ENCODE assay signal across 21 cellular contexts in the genomic region with DNA sequence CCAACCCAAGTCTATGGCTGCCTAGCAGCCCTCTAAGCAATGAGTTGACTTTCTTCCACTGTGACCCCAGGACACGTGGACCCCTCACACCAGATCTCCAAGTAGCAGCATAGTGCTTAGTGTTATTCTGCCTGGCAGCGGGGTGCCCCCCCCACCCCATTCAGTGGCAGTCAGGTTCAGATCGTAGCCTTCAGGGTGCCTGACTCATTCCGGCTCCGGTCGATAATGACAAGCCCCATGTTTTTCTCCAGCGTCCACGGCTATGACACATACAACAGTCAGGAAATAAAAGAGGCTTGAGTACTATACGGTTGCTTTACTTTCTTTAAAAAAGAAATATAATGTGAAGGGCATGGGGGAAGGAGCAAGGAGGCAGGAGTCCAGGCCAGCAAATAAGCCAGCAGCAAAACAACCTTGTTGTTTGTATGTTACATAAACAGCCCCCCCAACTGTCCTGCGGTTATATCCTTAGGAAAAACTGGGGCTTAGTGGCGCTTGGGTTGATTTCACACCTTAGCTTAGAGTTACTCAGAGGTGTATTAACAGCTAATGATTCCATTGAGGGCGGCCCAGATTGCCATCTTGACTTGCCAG. TPM values are rescaled to one million over a fixed set of nuclear protein-coding genes. Genes with fewer than 3 reads are reported as not detected.
DNase-seq lines count a peak whose midpoint lies in the region; ATAC-seq, FAIRE-seq and TF ChIP-seq lines count a peak whose summit lies in the region.
"Had no signal": no experiment of that assay in that cellular context is flagged by ENCODE, and none has a peak within 500 bp of the region (broad histone marks: within the 10 kb centered on the region; RNA-seq: fewer than 3 reads in every experiment).

No MANE protein-coding gene starts in this region.

- H3K4me1 ChIP-seq in HepG2 (ENCODE audit: insufficient read depth, low read length) (peaks cover 22% of the 10 kb centered on the region), right lobe of liver (no peaks in the 10 kb centered on the region)
- H3K4me1 ChIP-seq: left ventricle myocardium inferior, psoas muscle, upper lobe of left lung had no signal

- DNase-seq in HepG2 (ENCODE audit: low spot score) (no peak), right lobe of liver (no peak), T1000 (lab: John Stamatoyannopoulos, UW) (peak; percentile 16), fibroblast of peridontal ligament (ENCODE audit: extremely low read depth) (peak; percentile 33), COLO829 (ENCODE audit: low spot score) (no peak), NCI-H1092 (lab: John Stamatoyannopoulos, UW) (no peak), SW480 (ENCODE audit: low spot score) (no peak)
- DNase-seq: activated naive CD8-positive, alpha-beta T cell treated with anti-CD3 and anti-CD28 coated beads, Interleukin-2, amount 50 U/mL, for 24 hours; DMS79; Kasumi-1; left ventricle myocardium inferior; NCI-H1436 treated with DMSO at 0.1 percent for 48 hours; NCI-H345; psoas muscle; stimulated activated CD4-positive, alpha-beta T cell treated with anti-CD3 and anti-CD28 coated beads, Interleukin-15, amount 100 ng/mL, for 24 hours; stimulated activated naive CD4-positive, alpha-beta T cell treated with Interleukin-2 at 50 U/mL for 16 hours; upper lobe of left lung had no signal

- intact Hi-C loops in HepG2 (cut with micrococcal nuclease; ENCODE audit: unreplicated experiment) (no loop called here), right lobe of liver (cut with DNase I) (loop anchor here in 1 of 2 donors (5.0 kb wide), 1 partner anchor 347 kb away; no protein-coding TSS in a partner anchor)

- BruUV-seq in HepG2 (replicated peaks; lab: Mats Ljungman, UMichigan): no TSS peak

- H3K79me2 ChIP-seq in HepG2 (ENCODE audit: insufficient read depth, low read length): no peaks in the 10 kb centered on the region

- no peak overlapping the region for H3K4me2 ChIP-seq in HepG2 (ENCODE audit: low read depth, low read length)

- H3K9me3 ChIP-seq in HepG2 (ENCODE audit: low read length): no peaks in the 10 kb centered on the region
- no peaks in the 10 kb centered on the region for H3K9me3 ChIP-seq in right lobe of liver
- H3K9me3 ChIP-seq: gastroesophageal sphincter, left ventricle myocardium inferior, psoas muscle, upper lobe of left lung had no signal

- CTCF ChIA-PET in HepG2 (lab: Yijun Ruan, JAX; ENCODE audit: low intra/inter-chr PET ratio, low total read pairs): no interaction called here

- FAIRE-seq in HepG2 (lab: Jason Lieb, UNC): no peak
- FAIRE-seq: A204.1 had no signal

- no peak overlapping the region for H3K27ac ChIP-seq in HepG2 (ENCODE audit: extremely low read length, insufficient read depth, low read length)
- H3K27ac ChIP-seq in right lobe of liver: no peak overlapping the region
- H3K27ac ChIP-seq: gastroesophageal sphincter, left ventricle myocardium inferior, psoas muscle, upper lobe of left lung had no signal

- no peak overlapping the region for H2AFZ ChIP-seq in HepG2 (ENCODE audit: low read length)

- TF ChIP-seq POLR2A in HepG2 (IDR thresholded peaks at IDR 0.05; ENCODE audit: insufficient read depth in 1 of 2, low read depth in 2 of 2, low read length in 2 of 2) (no peak), right lobe of liver (IDR thresholded peaks at IDR 0.05) (no peak)

- TF ChIP-seq EP300 in HepG2 (IDR thresholded peaks at IDR 0.05; ENCODE audit: low read depth in 2 of 2, low read length in 2 of 2) (no peak), HepG2 (CRISPR knock-in tag; IDR thresholded peaks at IDR 0.05; ENCODE audit: borderline replicate concordance) (no peak)

- H3K9ac ChIP-seq in HepG2 (ENCODE audit: insufficient read depth, low read depth, low read length): no peak overlapping the region

- in situ Hi-C loops in HepG2 (cut with HindIII; ENCODE audit: extremely low pct_ligation_motif_present, low pct_unique_long_range_greater_than_20kb): no loop called here

- 58% methylated on average over 12 of the region's 12 CpGs for WGBS in HepG2 (ENCODE audit: low lambda C conversion rate)
- 90% methylated on average over 11 of the region's 12 CpGs for WGBS in right lobe of liver (ENCODE audit: insufficient coverage, low coverage, low lambda C conversion rate, missing lambda C conversion rate)

- TF ChIP-seq CTCF in HepG2 (CRISPR knock-in tag; IDR thresholded peaks at IDR 0.05) (no peak), right lobe of liver (IDR thresholded peaks at IDR 0.05) (no peak)

- no peaks in the 10 kb centered on the region for H4K20me1 ChIP-seq in HepG2 (ENCODE audit: insufficient read depth, low read length)

- no peak for TF ChIP-seq RAD21 in HepG2 (CRISPR knock-in tag; IDR thresholded peaks at IDR 0.05)

- no peaks in the 10 kb centered on the region for H3K36me3 ChIP-seq in HepG2 (replicated peaks in 1 of 2; ENCODE audit: control insufficient read depth in 1 of 2, insufficient read depth in 2 of 2, low read length in 2 of 2)
- H3K36me3 ChIP-seq in right lobe of liver: no peaks in the 10 kb centered on the region
- H3K36me3 ChIP-seq: gastroesophageal sphincter, left ventricle myocardium inferior, upper lobe of left lung had no signal

- POLR2A ChIA-PET in HepG2 (lab: Yijun Ruan, JAX): no interaction called here

- H3K4me3 ChIP-seq in HepG2 (replicated peaks in 1 of 3; ENCODE audit: insufficient read depth in 1 of 3, low read depth in 2 of 3, low read length in 3 of 3) (no peak overlapping the region), right lobe of liver (no peak overlapping the region)
- H3K4me3 ChIP-seq: gastroesophageal sphincter, left ventricle myocardium inferior, psoas muscle, upper lobe of left lung had no signal

- H3K27me3 ChIP-seq in HepG2 (ENCODE audit: control insufficient read depth in 1 of 2, insufficient read depth in 2 of 2, low read length in 2 of 2) (peaks cover 0 to 25% of the 10 kb centered on the region in 2 experiments; a peak in 2 of 5 replicates), right lobe of liver (no peaks in the 10 kb centered on the region)
- H3K27me3 ChIP-seq: gastroesophageal sphincter, upper lobe of left lung had no signal

- ATAC-seq in HepG2 (peak; percentile 29; the same call in 2 of the 3 replicates), right lobe of liver (no peak), GM18868 (IDR thresholded peaks at IDR 0.05; ENCODE audit: unreplicated experiment) (no peak)
- ATAC-seq: activated naive CD8-positive, alpha-beta T cell treated with anti-CD3 and anti-CD28 coated beads, Interleukin-2, amount 50 U/mL, for 24 hours; gastroesophageal sphincter; psoas muscle had no signal

TF ChIP-seq in HepG2, 621 proteins besides CTCF, POLR2A, EP300 and RAD21 (continues in another document):
- TF ChIP-seq MZF1 (CRISPR knock-in tag; IDR thresholded peaks at IDR 0.05; ENCODE audit: borderline replicate concordance) (no peak), ZNF143 (CRISPR knock-in tag; IDR thresholded peaks at IDR 0.05) (no peak)

RNA-seq across cellular contexts. Expression of a gene that starts 23.1 kb away (rescaled TPM):
- total RNA-seq in HepG2 (2016; rRNA removed; fragmentation: Illumina TruSeq; extraction: Trizol): 382 and 407 TPM in 2 replicates
- total RNA-seq in HepG2 (2016; cell fraction: cytosol; rRNA removed; fragmentation: Illumina TruSeq; extraction: Trizol; ENCODE audit: low read depth): 604 and 617 TPM in 2 replicates
- 369 and 397 TPM in 2 replicates for total RNA-seq in HepG2 (2016; cell fraction: insoluble cytoplasmic fraction; rRNA removed; fragmentation: Illumina TruSeq; extraction: Trizol)
- 887 and 1,010 TPM in 2 replicates for total RNA-seq in HepG2 (2016; cell fraction: membrane; rRNA removed; fragmentation: Illumina TruSeq; extraction: Trizol)
- 281 and 324 TPM in 2 replicates for total RNA-seq in HepG2 (2016; cell fraction: nucleus; rRNA removed; fragmentation: Illumina TruSeq; extraction: Trizol)
- 1,008 and 1,029 TPM in 2 replicates for polyA plus RNA-seq in HepG2 (2011; rRNA removed)
- polyA plus RNA-seq in HepG2 (2011; cell fraction: cytosol; rRNA removed): 1,419 and 1,481 TPM in 2 replicates
- polyA plus RNA-seq in HepG2 (2011; cell fraction: nucleus; rRNA removed): 1,285 and 1,363 TPM in 2 replicates
- 1,216 and 1,583 TPM in 2 replicates for polyA plus RNA-seq in HepG2 (2012)
- 2,019 and 2,103 TPM in 2 replicates for polyA plus RNA-seq in HepG2 (2016; cell fraction: cytosol; fragmentation: Illumina TruSeq; extraction: Trizol; ENCODE audit: low read depth)
- 991 and 1,223 TPM in 2 replicates for polyA plus RNA-seq in HepG2 (2016; cell fraction: insoluble cytoplasmic fraction; fragmentation: Illumina TruSeq; extraction: Trizol; ENCODE audit: low read depth)
- 2,245 and 2,285 TPM in 2 replicates for polyA plus RNA-seq in HepG2 (2016; cell fraction: membrane; fragmentation: Illumina TruSeq; extraction: Trizol; ENCODE audit: low read depth)
- polyA plus RNA-seq in HepG2 (2016; cell fraction: nucleus; fragmentation: Illumina TruSeq; extraction: Trizol; ENCODE audit: insufficient read depth, low read depth): 1,096 and 1,140 TPM in 2 replicates
- 1,501 and 1,552 TPM in 2 replicates for polyA minus RNA-seq in HepG2 (2011; rRNA and poly(A)+ RNA removed; ENCODE audit: low replicate concordance)
- polyA minus RNA-seq in HepG2 (2011; cell fraction: cytosol; rRNA and poly(A)+ RNA removed): 671 and 731 TPM in 2 replicates
- polyA minus RNA-seq in HepG2 (2011; cell fraction: nucleus; rRNA and poly(A)+ RNA removed): 391 and 498 TPM in 2 replicates
- total RNA-seq in right lobe of liver: 100 to 1,000 TPM; 254 to 400 (median 287) TPM

RNA-seq across cellular contexts. Expression of a gene that starts 24.9 kb away (rescaled TPM):
- total RNA-seq in HepG2 (2016; rRNA removed; fragmentation: Illumina TruSeq; extraction: Trizol) (not detected in 2 replicates), right lobe of liver (under 1 TPM in 3 of 6 experiments, not detected in 3; 0.23 to 0.37 (median 0.27) TPM)
- not detected in 2 replicates for total RNA-seq in HepG2 (2016; cell fraction: cytosol; rRNA removed; fragmentation: Illumina TruSeq; extraction: Trizol; ENCODE audit: low read depth)
- not detected in 2 replicates for total RNA-seq in HepG2 (2016; cell fraction: insoluble cytoplasmic fraction; rRNA removed; fragmentation: Illumina TruSeq; extraction: Trizol)
- not detected in 2 replicates for total RNA-seq in HepG2 (2016; cell fraction: membrane; rRNA removed; fragmentation: Illumina TruSeq; extraction: Trizol)
- total RNA-seq in HepG2 (2016; cell fraction: nucleus; rRNA removed; fragmentation: Illumina TruSeq; extraction: Trizol): not detected in 2 replicates
- polyA plus RNA-seq in HepG2 (2011; rRNA removed): not detected in 2 replicates
- polyA plus RNA-seq in HepG2 (2011; cell fraction: cytosol; rRNA removed): not detected in 2 replicates
- polyA plus RNA-seq in HepG2 (2011; cell fraction: nucleus; rRNA removed): 0.06 and 0.23 TPM in 2 replicates
- not detected in 2 replicates for polyA plus RNA-seq in HepG2 (2012)
- polyA plus RNA-seq in HepG2 (2016; cell fraction: cytosol; fragmentation: Illumina TruSeq; extraction: Trizol; ENCODE audit: low read depth): not detected in 2 replicates
- polyA plus RNA-seq in HepG2 (2016; cell fraction: insoluble cytoplasmic fraction; fragmentation: Illumina TruSeq; extraction: Trizol; ENCODE audit: low read depth): not detected in 2 replicates
- not detected in 2 replicates for polyA plus RNA-seq in HepG2 (2016; cell fraction: membrane; fragmentation: Illumina TruSeq; extraction: Trizol; ENCODE audit: low read depth)
- not detected in 2 replicates for polyA plus RNA-seq in HepG2 (2016; cell fraction: nucleus; fragmentation: Illumina TruSeq; extraction: Trizol; ENCODE audit: insufficient read depth, low read depth)
- 0.49 TPM in 1 of 2 replicates, not detected in the other for polyA minus RNA-seq in HepG2 (2011; rRNA and poly(A)+ RNA removed; ENCODE audit: low replicate concordance)
- not detected in 2 replicates for polyA minus RNA-seq in HepG2 (2011; cell fraction: cytosol; rRNA and poly(A)+ RNA removed)
- 0.26 and 0.37 TPM in 2 replicates for polyA minus RNA-seq in HepG2 (2011; cell fraction: nucleus; rRNA and poly(A)+ RNA removed)
- polyA plus RNA-seq: CD14-positive monocyte had no signal

Comparison
In these comparisons a context has a peak if more than half of its experiments do, and no peak if none do; other contexts are left out.
1. DNase-seq: peak in T1000 (single experiment) and fibroblast of peridontal ligament (single experiment); none in HepG2 (single experiment), right lobe of liver (0 of 3), COLO829 (single experiment), NCI-H1092 (single experiment) and SW480 (single experiment).